9 cellular contexts compared by ENCODE assay signal in genomic region chr6:36980876-36981619, GRCh38. TPM values are rescaled to one million over a fixed set of nuclear protein-coding genes. Genes with fewer than 3 reads are reported as not detected.
DNase-seq lines count a peak whose midpoint lies in the region; TF ChIP-seq lines count a peak whose summit lies in the region.
"Had no signal": no experiment of that assay in that cellular context is flagged by ENCODE, and none has a peak within 500 bp of the region (broad histone marks: within the 10 kb centered on the region; RNA-seq: fewer than 3 reads in every experiment).

No MANE protein-coding gene starts in this region.

- H2BK120ac ChIP-seq in trophoblast cell (ENCODE audit: insufficient read depth, low read length, poor library complexity), result no peak overlapping the region

- H4K91ac ChIP-seq in trophoblast cell (ENCODE audit: low read depth, low read length), result no peak overlapping the region

- no peak overlapping the region for H3K9ac ChIP-seq in trophoblast cell (ENCODE audit: low read length)

- H3K4ac ChIP-seq in trophoblast cell (ENCODE audit: low read depth, low read length), result peak overlapping the region; percentile 71

- no peak overlapping the region for H4K12ac ChIP-seq in trophoblast cell (ENCODE audit: low read depth, low read length)

- no peak overlapping the region for H3K4me3 ChIP-seq in trophoblast cell (ENCODE audit: low read depth, low read length)
- no peak overlapping the region for H3K4me3 ChIP-seq in A673 (ENCODE audit: low read depth, low read length, poor library complexity, severe bottlenecking)

- H2BK12ac ChIP-seq in trophoblast cell (ENCODE audit: low read length), result no peak overlapping the region

- BruUV-seq in A673 (replicated peaks; lab: Mats Ljungman, UMichigan), result no TSS peak

- H3K36me3 ChIP-seq in trophoblast cell (ENCODE audit: control insufficient read depth in 1 of 2, insufficient read depth in 2 of 2, low read length in 2 of 2), result peaks cover 34% of the 10 kb centered on the region in 2 experiments
- peaks cover 32% of the 10 kb centered on the region for H3K36me3 ChIP-seq in A673 (ENCODE audit: insufficient read depth, low read length, poor library complexity, severe bottlenecking)

- H3K27me3 Mint-ChIP-seq in HFFc6 (ENCODE audit: insufficient read depth) (no peaks in the 10 kb centered on the region), brain (no peaks in the 10 kb centered on the region)

- peaks cover 24% of the 10 kb centered on the region for H3K79me2 ChIP-seq in trophoblast cell (ENCODE audit: control insufficient read depth, insufficient read depth, low read length, poor library complexity)

- no peaks in the 10 kb centered on the region for H3K9me3 Mint-ChIP-seq in HFFc6
- no peaks in the 10 kb centered on the region for H3K9me3 Mint-ChIP-seq in brain

- no peak overlapping the region for H4K8ac ChIP-seq in trophoblast cell (ENCODE audit: low read depth, low read length)

- peaks cover 36% of the 10 kb centered on the region for H3K4me1 Mint-ChIP-seq in HFFc6 (ENCODE audit: low read depth)
- peaks cover 40% of the 10 kb centered on the region for H3K4me1 Mint-ChIP-seq in brain

- H3K14ac ChIP-seq in trophoblast cell (ENCODE audit: low read length), result no peak overlapping the region

- H2AFZ ChIP-seq in trophoblast cell (ENCODE audit: insufficient read depth, low read length, poor library complexity), result no peak overlapping the region

- H3K23ac ChIP-seq in trophoblast cell (ENCODE audit: low read length), result no peak overlapping the region

- TF ChIP-seq CTCF in HFFc6 (IDR thresholded peaks at IDR 0.05), result peak; percentile 54; the same call in 1 of the 2 replicates
- TF ChIP-seq CTCF in brain (conservative IDR thresholded peaks at IDR 0.05), result peak in 1 of 2 experiments; percentile 19
- TF ChIP-seq CTCF in A673 (conservative IDR thresholded peaks at IDR 0.05; ENCODE audit: low read depth, low read length), result no peak

- no peak overlapping the region for H2BK5ac ChIP-seq in trophoblast cell (ENCODE audit: low read depth, low read length, poor library complexity)

- H3K4me1 ChIP-seq in trophoblast cell (ENCODE audit: control insufficient read depth in 1 of 2, insufficient read depth in 2 of 2, low read length in 2 of 2) (peaks cover 5 to 6% of the 10 kb centered on the region in 2 experiments), A673 (ENCODE audit: insufficient read depth, low read length, poor library complexity, severe bottlenecking) (peaks cover 10% of the 10 kb centered on the region)

- no CpG with 5 or more reads among the region's 14 CpGs for WGBS in trophoblast cell (ENCODE audit: extremely low coverage, insufficient coverage, insufficient read length)

- no peak overlapping the region for H3K18ac ChIP-seq in trophoblast cell (ENCODE audit: low read length)

- POLR2A ChIA-PET in A673 (lab: Charles Lee; ENCODE audit: low non-redundant PET), result no interaction called here

- H3K79me1 ChIP-seq in trophoblast cell (ENCODE audit: low read length), result peaks cover 9% of the 10 kb centered on the region

- DNase-seq in NCI-H1417 (lab: John Stamatoyannopoulos, UW) (peak in 2 of 3 experiments; percentile 17 to 43), NCI-H1417 treated with DMSO at 0.1 percent for 48 hours (lab: John Stamatoyannopoulos, UW) (no peak), HFFc6 (no peak), trophoblast cell (no peak), A673 (ENCODE audit: low spot score) (no peak), iPS-NIHi7 (ENCODE audit: extremely low spot score) (no peak)
- DNase-seq in activated CD8-positive, alpha-beta memory T cell treated with anti-CD3 and anti-CD28 coated beads for 24 hours, result no peak
- DNase-seq: NCI-H226 had no signal

- H3K4me2 ChIP-seq in trophoblast cell (ENCODE audit: low read length), result no peak overlapping the region

- H3K27ac Mint-ChIP-seq in HFFc6 (peak overlapping the region; percentile 37), brain (peak overlapping the region; percentile 2 to 76 (median 67))

- H3K36me3 Mint-ChIP-seq in HFFc6 (ENCODE audit: low read depth) (peaks cover 21% of the 10 kb centered on the region; the same call in 1 of the 2 replicates), brain (peaks cover 32% of the 10 kb centered on the region)

- H3K27ac ChIP-seq in trophoblast cell (ENCODE audit: low read depth, low read length), result no peak overlapping the region
- no peak overlapping the region for H3K27ac ChIP-seq in A673 (ENCODE audit: low read depth, low read length, poor library complexity, severe bottlenecking)

- CTCF ChIA-PET in A673 (lab: Charles Lee), result no interaction called here

- H3K4me3 Mint-ChIP-seq in HFFc6, result peak overlapping the region; percentile 20; the same call in 1 of the 2 replicates
- peak overlapping the region in 1 of 5 experiments; percentile 69 for H3K4me3 Mint-ChIP-seq in brain

- H3K27me3 ChIP-seq in trophoblast cell (ENCODE audit: insufficient read depth, low read length) (no peaks in the 10 kb centered on the region), A673 (replicated peaks; ENCODE audit: insufficient read depth, low read depth, low read length, poor library complexity) (no peaks in the 10 kb centered on the region)

- intact Hi-C loops in A673 (cut with micrococcal nuclease; ENCODE audit: unreplicated experiment), result no loop called here

- no peaks in the 10 kb centered on the region for H3K9me3 ChIP-seq in trophoblast cell (ENCODE audit: insufficient read depth, low read depth, low read length)
- no peaks in the 10 kb centered on the region for H3K9me3 ChIP-seq in A673 (ENCODE audit: low read depth, low read length, poor library complexity, severe bottlenecking)

- no peak overlapping the region for H2AK5ac ChIP-seq in trophoblast cell (ENCODE audit: low read length)

RNA-seq across cellular contexts. Expression of gene MTCH1, which starts 4.9 kb away (rescaled TPM):
- total RNA-seq in HFFc6 (2021; fragmentation: NEBNext Ultra II Directional; extraction: Animal tissue kit (Norgen Biotek cat#: 25700)), result 100 to 1,000 TPM; 263 to 301 (median 281) TPM
- 468 TPM for polyA plus RNA-seq in brain (ENCODE audit: insufficient read depth, low read depth, low replicate concordance)
- 96.9 and 97.4 TPM in 2 replicates for polyA plus RNA-seq in trophoblast cell (2013)
- 219 and 242 TPM in 2 replicates for total RNA-seq in A673 (2021)

RNA-seq across cellular contexts. Expression of gene FGD2, which starts 24.4 kb away (rescaled TPM):
- total RNA-seq in HFFc6 (2021; fragmentation: NEBNext Ultra II Directional; extraction: Animal tissue kit (Norgen Biotek cat#: 25700)), result not detected
- polyA plus RNA-seq in brain (ENCODE audit: insufficient read depth, low read depth, low replicate concordance), result 0.58 TPM
- not detected in 2 replicates for polyA plus RNA-seq in trophoblast cell (2013)
- not detected in 2 replicates for total RNA-seq in A673 (2021)

RNA-seq across cellular contexts. Expression of gene PI16, which starts 26.5 kb away (rescaled TPM):
- not detected for total RNA-seq in HFFc6 (2021; fragmentation: NEBNext Ultra II Directional; extraction: Animal tissue kit (Norgen Biotek cat#: 25700))
- polyA plus RNA-seq in brain (ENCODE audit: insufficient read depth, low read depth, low replicate concordance), result 9.0 TPM
- polyA plus RNA-seq in trophoblast cell (2013), result not detected in 2 replicates
- not detected in 2 replicates for total RNA-seq in A673 (2021)

Comparison
In these comparisons a context has a peak if more than half of its experiments do, and no peak if none do; other contexts are left out.
1. DNase-seq: peak in NCI-H1417 (2 of 3); none in NCI-H1417 treated with DMSO at 0.1 percent for 48 hours (single experiment), HFFc6 (single experiment), trophoblast cell (0 of 2), activated CD8-positive, alpha-beta memory T cell treated with anti-CD3 and anti-CD28 coated beads for 24 hours (single experiment), A673 (single experiment) and iPS-NIHi7 (single experiment).